ENCODE assay signal across 8 cellular contexts in the genomic region with DNA sequence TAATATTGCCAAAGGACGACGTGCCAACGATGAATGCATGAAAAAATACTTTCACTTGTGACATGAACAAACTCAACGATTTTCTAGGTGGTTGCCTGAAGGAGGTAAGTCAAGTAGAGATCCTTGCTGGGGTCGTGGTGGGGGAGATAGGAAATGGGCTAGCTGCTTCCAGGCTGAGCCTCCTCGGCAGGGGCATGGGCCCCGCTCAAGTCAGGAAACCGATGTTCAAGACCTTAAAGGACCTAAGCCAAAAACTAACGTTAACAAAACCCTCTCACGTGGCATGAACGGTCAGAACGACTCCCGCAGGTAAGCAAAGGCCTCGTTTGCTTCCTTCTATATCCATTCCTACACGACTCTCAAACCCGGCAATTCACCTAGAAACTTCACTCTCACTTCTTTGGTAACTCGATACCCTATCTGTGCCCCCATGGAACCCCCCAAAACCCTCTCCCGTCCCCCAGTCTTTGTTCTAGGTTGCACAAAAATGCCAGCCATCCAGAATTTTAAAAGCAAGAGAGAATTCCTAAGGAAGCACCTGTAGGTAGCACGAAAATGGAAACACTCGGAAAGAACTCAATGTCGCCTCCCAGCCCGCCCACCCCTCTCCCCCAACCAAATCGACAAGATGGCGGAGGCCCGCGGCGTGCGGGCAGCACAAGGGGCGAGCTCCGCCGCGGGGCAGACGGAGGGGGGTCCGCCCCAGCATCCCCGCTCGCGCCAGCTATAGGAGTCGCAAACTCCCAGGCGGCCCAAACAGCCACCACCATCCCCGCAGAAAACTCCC. TPM values are rescaled to one million over a fixed set of nuclear protein-coding genes. Genes with fewer than 3 reads are reported as not detected.
A peak's percentile ranks its signal among the peaks of the same experiment; 100 is the strongest.
DNase-seq lines count a peak whose midpoint lies in the region; ATAC-seq and TF ChIP-seq lines count a peak whose summit lies in the region.

No MANE protein-coding gene starts in this region.

- H3K27ac ChIP-seq in muscle layer of colon (ENCODE audit: low read depth, low read length) (peak overlapping the region; percentile 96), vagina (peak overlapping the region; percentile 94)

- H3K36me3 ChIP-seq in muscle layer of colon (ENCODE audit: insufficient read depth, low read length): no peaks in the 10 kb centered on the region
- H3K36me3 ChIP-seq in vagina: peaks cover 0 to 12% of the 10 kb centered on the region in 2 donors

- peak; percentile 6 for ATAC-seq in HG03064 (IDR thresholded peaks at IDR 0.05; ENCODE audit: low read depth, unreplicated experiment)
- peak; percentile 4 for ATAC-seq in T-helper 17 cell
- no peak for ATAC-seq in HG03469 (IDR thresholded peaks at IDR 0.05; ENCODE audit: unreplicated experiment)

- H3K4me1 Mint-ChIP-seq in T-helper 17 cell: peaks cover 37% of the 10 kb centered on the region

- H3K27me3 ChIP-seq in muscle layer of colon (ENCODE audit: control insufficient read depth in 1 of 2, insufficient read depth in 2 of 2, low read length in 2 of 2) (no peaks in the 10 kb centered on the region), vagina (no peaks in the 10 kb centered on the region)

- peak overlapping the region; percentile 27 for H3K9ac ChIP-seq in muscle layer of colon (ENCODE audit: low read length)

- peaks cover 2% of the 10 kb centered on the region for H3K36me3 Mint-ChIP-seq in T-helper 17 cell (ENCODE audit: low read depth)

- intact Hi-C loops in vagina (cut with DNase I): no loop called here

- H3K4me3 Mint-ChIP-seq in T-helper 17 cell: peak overlapping the region; percentile 100

- DNase-seq in T-helper 17 cell: peak in 2 of 3 donors; percentile 18 to 22
- DNase-seq in effector CD4-positive, alpha-beta T cell: peak; percentile 8
- no peak for DNase-seq in vagina (ENCODE audit: extremely low spot score in 2 of 2)
- DNase-seq in GOT3 (lab: John Stamatoyannopoulos, UW): no peak

- H3K4me3 ChIP-seq in GM08714 (ENCODE audit: low read length): peak overlapping the region; percentile 99
- H3K4me3 ChIP-seq in muscle layer of colon (ENCODE audit: low read depth in 1 of 2, low read length in 2 of 2): peak overlapping the region; percentile 76 to 83
- H3K4me3 ChIP-seq in vagina: peak overlapping the region; percentile 88 to 99

- peaks cover 14% of the 10 kb centered on the region for H3K4me1 ChIP-seq in muscle layer of colon (ENCODE audit: insufficient read depth, low read length)
- H3K4me1 ChIP-seq in vagina: peaks cover 28% of the 10 kb centered on the region

- H3K27me3 Mint-ChIP-seq in T-helper 17 cell: no peaks in the 10 kb centered on the region

- no peak for TF ChIP-seq CTCF in vagina (IDR thresholded peaks at IDR 0.05)

- no peak for TF ChIP-seq POLR2A in vagina (IDR thresholded peaks at IDR 0.05)

- H3K27ac Mint-ChIP-seq in T-helper 17 cell: peak overlapping the region; percentile 100

- H3K9me3 ChIP-seq in T-helper 17 cell (ENCODE audit: control insufficient read depth, low read length, poor library complexity, severe bottlenecking) (no peaks in the 10 kb centered on the region), muscle layer of colon (ENCODE audit: low read length) (no peaks in the 10 kb centered on the region), vagina (no peaks in the 10 kb centered on the region)

RNA-seq across cellular contexts. Expression of gene ACP4, which starts 13.6 kb away (rescaled TPM):
- total RNA-seq in T-helper 17 cell (not detected), vagina (not detected)

RNA-seq across cellular contexts. Expression of gene KLK1, which starts 19.8 kb away (rescaled TPM):
- total RNA-seq in T-helper 17 cell (not detected), vagina (not detected)

RNA-seq across cellular contexts. Expression of gene KLK15, which starts 29.5 kb away (rescaled TPM):
- total RNA-seq in T-helper 17 cell (not detected), vagina (not detected)

RNA-seq across cellular contexts. Expression of gene GPR32, which starts 33.6 kb away (rescaled TPM):
- total RNA-seq in T-helper 17 cell (not detected), vagina (not detected)

RNA-seq across cellular contexts. Expression of gene KLK3, which starts 50.9 kb away (rescaled TPM):
- total RNA-seq in T-helper 17 cell (not detected), vagina (not detected)

Comparison
In these comparisons a context has a peak if more than half of its experiments do, and no peak if none do; other contexts are left out.
1. DNase-seq: peak in T-helper 17 cell (2 of 3) and effector CD4-positive, alpha-beta T cell (single experiment); none in vagina (0 of 2) and GOT3 (single experiment).
2. Peak in every context shown above with its lines, with median percentiles within 50 percentile points of each other: H3K4me3 ChIP-seq.